Comparison of ENCODE assay signal across 11 cellular contexts in the genomic region with DNA sequence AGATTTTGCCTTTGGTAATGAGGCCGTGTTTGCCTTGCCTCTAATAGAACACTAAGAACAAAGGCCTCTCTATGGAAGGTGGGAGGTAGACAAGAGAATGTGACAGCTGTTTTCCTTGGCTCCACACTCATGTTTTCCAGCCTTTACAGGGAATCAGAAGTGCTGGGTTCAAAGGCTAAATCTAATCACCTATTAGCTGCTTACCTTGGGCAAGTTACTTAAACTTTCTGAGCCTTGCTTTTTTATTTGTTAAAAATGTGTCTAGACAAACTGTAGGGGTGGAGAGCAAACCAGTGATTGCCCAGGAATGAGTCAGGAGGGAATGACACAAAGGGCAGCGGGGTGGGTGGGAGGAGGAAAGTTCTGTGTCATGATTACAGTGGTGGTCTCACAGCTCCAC.
A peak's percentile ranks its signal among the peaks of the same experiment; 100 is the strongest.
DNase-seq lines count a peak whose midpoint lies in the region; ATAC-seq and TF ChIP-seq lines count a peak whose summit lies in the region.
"Had no signal": no experiment of that assay in that cellular context is flagged by ENCODE, and none has a peak within 500 bp of the region (broad histone marks: within the 10 kb centered on the region; RNA-seq: fewer than 3 reads in every experiment).

No MANE protein-coding gene starts in this region.

- POLR2A ChIA-PET in A673 (lab: Charles Lee; ENCODE audit: low non-redundant PET), result no interaction called here

- no peak overlapping the region for H3K4me3 Mint-ChIP-seq in activated naive CD4-positive, alpha-beta T cell treated with anti-CD3 and anti-CD28 coated beads, Interleukin-2, amount 10 ng/mL, durations not matched to agents 7 days and 5 days
- no peak overlapping the region for H3K4me3 Mint-ChIP-seq in stimulated activated effector memory CD8-positive, alpha-beta T cell treated with anti-CD3 and anti-CD28 coated beads, Interleukin-12 subunit alpha, Interleukin-12 subunit beta, amount 100 ng/mL, for 72 hours

- no peaks in the 10 kb centered on the region for H3K27me3 Mint-ChIP-seq in activated naive CD4-positive, alpha-beta T cell treated with anti-CD3 and anti-CD28 coated beads, Interleukin-2, amount 10 ng/mL, durations not matched to agents 7 days and 5 days

- CTCF ChIA-PET in activated naive CD4-positive, alpha-beta T cell treated with anti-CD3 and anti-CD28 coated beads, Interleukin-2, amount 10 ng/mL, durations not matched to agents 7 days and 5 days (lab: Charles Lee), result no interaction called here
- CTCF ChIA-PET in A673 (lab: Charles Lee), result no interaction called here

- no peaks in the 10 kb centered on the region for H4K20me1 ChIP-seq in MM.1S (ENCODE audit: insufficient read depth, low read length)

- H3K4me2 ChIP-seq in MM.1S (ENCODE audit: low read depth, low read length), result no peak overlapping the region

- no peaks in the 10 kb centered on the region for H3K79me2 ChIP-seq in MM.1S (ENCODE audit: low read length)

- H3F3A ChIP-seq in MM.1S (ENCODE audit: insufficient read depth, low read length), result no peaks in the 10 kb centered on the region

- no peak overlapping the region for H3K4me3 ChIP-seq in RWPE2 (ENCODE audit: severe bottlenecking)
- no peak overlapping the region for H3K4me3 ChIP-seq in foreskin fibroblast (ENCODE audit: low read depth in 1 of 2, low read length in 2 of 2)
- H3K4me3 ChIP-seq in A673 (ENCODE audit: low read depth, low read length, poor library complexity, severe bottlenecking), result no peak overlapping the region
- H3K4me3 ChIP-seq in MM.1S (ENCODE audit: low read length), result no peak overlapping the region
- H3K4me3 ChIP-seq: lung, testis had no signal

- no peaks in the 10 kb centered on the region for H3K27me3 ChIP-seq in RWPE2 (ENCODE audit: insufficient read depth, poor library complexity, severe bottlenecking)
- no peaks in the 10 kb centered on the region for H3K27me3 ChIP-seq in A673 (replicated peaks; ENCODE audit: insufficient read depth, low read depth, low read length, poor library complexity)
- no peaks in the 10 kb centered on the region for H3K27me3 ChIP-seq in MM.1S (replicated peaks; ENCODE audit: insufficient read depth, low read length)
- H3K27me3 ChIP-seq: testis had no signal

- no peaks in the 10 kb centered on the region for H3K36me3 Mint-ChIP-seq in activated naive CD4-positive, alpha-beta T cell treated with anti-CD3 and anti-CD28 coated beads, Interleukin-2, amount 10 ng/mL, durations not matched to agents 7 days and 5 days
- no peaks in the 10 kb centered on the region for H3K36me3 Mint-ChIP-seq in stimulated activated effector memory CD8-positive, alpha-beta T cell treated with anti-CD3 and anti-CD28 coated beads, Interleukin-12 subunit alpha, Interleukin-12 subunit beta, amount 100 ng/mL, for 72 hours

- H3K4me1 ChIP-seq in RWPE2 (ENCODE audit: insufficient read depth, poor library complexity, severe bottlenecking) (peaks cover 44% of the 10 kb centered on the region), A673 (ENCODE audit: insufficient read depth, low read length, poor library complexity, severe bottlenecking) (no peaks in the 10 kb centered on the region), MM.1S (ENCODE audit: low read length) (no peaks in the 10 kb centered on the region)

- no peak overlapping the region for H2AFZ ChIP-seq in MM.1S (ENCODE audit: low read length)

- BruUV-seq in A673 (replicated peaks; lab: Mats Ljungman, UMichigan), result no TSS peak

- H3K9me3 Mint-ChIP-seq in activated naive CD4-positive, alpha-beta T cell treated with anti-CD3 and anti-CD28 coated beads, Interleukin-2, amount 10 ng/mL, durations not matched to agents 7 days and 5 days, result no peaks in the 10 kb centered on the region
- H3K9me3 Mint-ChIP-seq in stimulated activated effector memory CD8-positive, alpha-beta T cell treated with anti-CD3 and anti-CD28 coated beads, Interleukin-12 subunit alpha, Interleukin-12 subunit beta, amount 100 ng/mL, for 72 hours, result no peaks in the 10 kb centered on the region

- no peaks in the 10 kb centered on the region for H3K9me2 ChIP-seq in MM.1S (replicated peaks; ENCODE audit: insufficient read depth, low read length)

- no peaks in the 10 kb centered on the region for H3K9me3 ChIP-seq in RWPE2 (ENCODE audit: severe bottlenecking)
- no peaks in the 10 kb centered on the region for H3K9me3 ChIP-seq in A673 (ENCODE audit: low read depth, low read length, poor library complexity, severe bottlenecking)
- no peaks in the 10 kb centered on the region for H3K9me3 ChIP-seq in MM.1S (replicated peaks; ENCODE audit: insufficient read depth, low read length)
- H3K9me3 ChIP-seq: testis had no signal

- H3K4me1 Mint-ChIP-seq in activated naive CD4-positive, alpha-beta T cell treated with anti-CD3 and anti-CD28 coated beads, Interleukin-2, amount 10 ng/mL, durations not matched to agents 7 days and 5 days, result no peaks in the 10 kb centered on the region
- H3K4me1 Mint-ChIP-seq in stimulated activated effector memory CD8-positive, alpha-beta T cell treated with anti-CD3 and anti-CD28 coated beads, Interleukin-12 subunit alpha, Interleukin-12 subunit beta, amount 100 ng/mL, for 72 hours, result no peaks in the 10 kb centered on the region

- H3K9ac ChIP-seq in MM.1S (ENCODE audit: low read length), result no peak overlapping the region

- H3K27ac Mint-ChIP-seq in activated naive CD4-positive, alpha-beta T cell treated with anti-CD3 and anti-CD28 coated beads, Interleukin-2, amount 10 ng/mL, durations not matched to agents 7 days and 5 days, result no peak overlapping the region
- no peak overlapping the region for H3K27ac Mint-ChIP-seq in stimulated activated effector memory CD8-positive, alpha-beta T cell treated with anti-CD3 and anti-CD28 coated beads, Interleukin-12 subunit alpha, Interleukin-12 subunit beta, amount 100 ng/mL, for 72 hours

- TF ChIP-seq CTCF in RWPE2 (IDR thresholded peaks at IDR 0.05; ENCODE audit: poor library complexity, severe bottlenecking) (no peak), foreskin fibroblast (IDR thresholded peaks at IDR 0.05; ENCODE audit: low read depth, low read length) (no peak), A673 (conservative IDR thresholded peaks at IDR 0.05; ENCODE audit: low read depth, low read length) (no peak), MM.1S (IDR thresholded peaks at IDR 0.05; ENCODE audit: low read length) (no peak)

- peak overlapping the region; percentile 72 for H3K27ac ChIP-seq in RWPE2 (ENCODE audit: poor library complexity, severe bottlenecking)
- no peak overlapping the region for H3K27ac ChIP-seq in A673 (ENCODE audit: low read depth, low read length, poor library complexity, severe bottlenecking)
- no peak overlapping the region for H3K27ac ChIP-seq in MM.1S (ENCODE audit: low read length)
- H3K27ac ChIP-seq: testis had no signal

- intact Hi-C loops in A673 (cut with micrococcal nuclease; ENCODE audit: unreplicated experiment), result loop anchor here (10.0 kb wide), 1 partner anchor 257 kb away; no protein-coding TSS in a partner anchor

- ATAC-seq in RWPE2 (ENCODE audit: low read depth), result no peak
- ATAC-seq in stimulated activated effector memory CD8-positive, alpha-beta T cell treated with anti-CD3 and anti-CD28 coated beads, Interleukin-12 subunit alpha, Interleukin-12 subunit beta, amount 100 ng/mL, for 72 hours, result peak; percentile 54

- DNase-seq in activated naive CD4-positive, alpha-beta T cell treated with Interleukin-2 at 50 U/mL for 16 hours, result peak; percentile 13
- DNase-seq in activated naive CD4-positive, alpha-beta T cell treated with anti-CD3 and anti-CD28 coated beads, Interleukin-2, amount 10 ng/mL, durations not matched to agents 7 days and 5 days, result no peak
- DNase-seq in RWPE2 (ENCODE audit: low spot score), result no peak
- DNase-seq in foreskin fibroblast, result peak; percentile 5 to 21
- DNase-seq in stimulated activated effector memory CD8-positive, alpha-beta T cell treated with anti-CD3 and anti-CD28 coated beads, Interleukin-12 subunit alpha, Interleukin-12 subunit beta, amount 100 ng/mL, for 72 hours (ENCODE audit: low spot score in 2 of 2), result no peak
- no peak for DNase-seq in A673 (ENCODE audit: low spot score)
- DNase-seq in MM.1S, result no peak
- no peak for DNase-seq in hepatic stellate cell (ENCODE audit: low spot score)
- DNase-seq: anterior cingulate cortex, testis had no signal

- H3K36me3 ChIP-seq in RWPE2 (ENCODE audit: low read depth) (no peaks in the 10 kb centered on the region), A673 (ENCODE audit: insufficient read depth, low read length, poor library complexity, severe bottlenecking) (no peaks in the 10 kb centered on the region), MM.1S (replicated peaks; ENCODE audit: insufficient read depth, low read length) (no peaks in the 10 kb centered on the region)

Comparison
In these comparisons a context has a peak if more than half of its experiments do, and no peak if none do; other contexts are left out.
1. DNase-seq: peak in activated naive CD4-positive, alpha-beta T cell treated with Interleukin-2 at 50 U/mL for 16 hours (single experiment) and foreskin fibroblast (2 of 2); none in activated naive CD4-positive, alpha-beta T cell treated with anti-CD3 and anti-CD28 coated beads, Interleukin-2, amount 10 ng/mL, durations not matched to agents 7 days and 5 days (single experiment), RWPE2 (single experiment), stimulated activated effector memory CD8-positive, alpha-beta T cell treated with anti-CD3 and anti-CD28 coated beads, Interleukin-12 subunit alpha, Interleukin-12 subunit beta, amount 100 ng/mL, for 72 hours (0 of 2), A673 (single experiment), MM.1S (single experiment) and hepatic stellate cell (single experiment).